In genomic region chr1:86567936-86568335, GRCh38 we compare ENCODE assay signal across 28 cellular contexts. TPM values are rescaled to one million over a fixed set of nuclear protein-coding genes. Genes with fewer than 3 reads are reported as not detected.
"Had no signal": no experiment of that assay in that cellular context is flagged by ENCODE, and none has a peak within 500 bp of the region (broad histone marks: within the 10 kb centered on the region; RNA-seq: fewer than 3 reads in every experiment).

No MANE protein-coding gene starts in this region.

- H3K4me1 ChIP-seq: gastrocnemius medialis, heart right ventricle, left ventricle myocardium inferior, lower lobe of right lung, parathyroid adenoma, prostate gland, right lobe of liver, spleen, tibial artery, upper lobe of left lung, vagina had no signal

- H3K9me3 Mint-ChIP-seq: dendritic cell treated with granulocyte-macrophage colony-stimulating factor and Interleukin-4, amounts not matched to agents 40 ng/mL and 50 ng/mL, for 4 days; effector memory CD8-positive, alpha-beta T cell; naive thymus-derived CD4-positive, alpha-beta T cell; nephron progenitor cell; stimulated activated memory B cell treated with anti-CD40 and anti-IgM and Interleukin-4, amounts not matched to agents 10 μg/mL and 1 μg/mL and 100 μg/mL, for 72 hours; stimulated activated naive CD8-positive, alpha-beta T cell treated with anti-CD3 and anti-CD28 coated beads, Interleukin-15, Interleukin-2, amounts not matched to agents 100 ng/mL and 50 ng/mL, for 24 hours had no signal

- H3K9ac ChIP-seq: parathyroid adenoma had no signal

- H3K27ac Mint-ChIP-seq: dendritic cell treated with granulocyte-macrophage colony-stimulating factor and Interleukin-4, amounts not matched to agents 40 ng/mL and 50 ng/mL, for 4 days; effector memory CD8-positive, alpha-beta T cell; naive thymus-derived CD4-positive, alpha-beta T cell; nephron progenitor cell; stimulated activated memory B cell treated with anti-CD40 and anti-IgM and Interleukin-4, amounts not matched to agents 10 μg/mL and 1 μg/mL and 100 μg/mL, for 72 hours; stimulated activated naive CD8-positive, alpha-beta T cell treated with anti-CD3 and anti-CD28 coated beads, Interleukin-15, Interleukin-2, amounts not matched to agents 100 ng/mL and 50 ng/mL, for 24 hours had no signal

- H3K4me1 Mint-ChIP-seq: naive thymus-derived CD4-positive, alpha-beta T cell; nephron progenitor cell; stimulated activated memory B cell treated with anti-CD40 and anti-IgM and Interleukin-4, amounts not matched to agents 10 μg/mL and 1 μg/mL and 100 μg/mL, for 72 hours had no signal

- H3K4me3 ChIP-seq: gastrocnemius medialis, heart right ventricle, left ventricle myocardium inferior, lower lobe of right lung, prostate gland, right lobe of liver, spleen, tibial artery, upper lobe of left lung, vagina had no signal

- FAIRE-seq: islet of Langerhans had no signal

- H3K27me3 Mint-ChIP-seq: dendritic cell treated with granulocyte-macrophage colony-stimulating factor and Interleukin-4, amounts not matched to agents 40 ng/mL and 50 ng/mL, for 4 days; stimulated activated memory B cell treated with anti-CD40 and anti-IgM and Interleukin-4, amounts not matched to agents 10 μg/mL and 1 μg/mL and 100 μg/mL, for 72 hours had no signal

- H3K4me3 Mint-ChIP-seq: dendritic cell treated with granulocyte-macrophage colony-stimulating factor and Interleukin-4, amounts not matched to agents 40 ng/mL and 50 ng/mL, for 4 days; effector memory CD8-positive, alpha-beta T cell; naive thymus-derived CD4-positive, alpha-beta T cell; nephron progenitor cell; stimulated activated memory B cell treated with anti-CD40 and anti-IgM and Interleukin-4, amounts not matched to agents 10 μg/mL and 1 μg/mL and 100 μg/mL, for 72 hours; stimulated activated naive CD8-positive, alpha-beta T cell treated with anti-CD3 and anti-CD28 coated beads, Interleukin-15, Interleukin-2, amounts not matched to agents 100 ng/mL and 50 ng/mL, for 24 hours had no signal

- H3K36me3 Mint-ChIP-seq: naive thymus-derived CD4-positive, alpha-beta T cell; stimulated activated memory B cell treated with anti-CD40 and anti-IgM and Interleukin-4, amounts not matched to agents 10 μg/mL and 1 μg/mL and 100 μg/mL, for 72 hours had no signal

- DNase-seq: effector memory CD8-positive, alpha-beta T cell; erythroblast; gastrocnemius medialis; heart right ventricle; hypothalamus; left ventricle myocardium inferior; lower lobe of right lung; mesendoderm; naive thymus-derived CD4-positive, alpha-beta T cell; nephron progenitor cell; retina; right lobe of liver; spleen; stimulated activated CD4-positive, alpha-beta T cell treated with anti-CD3 and anti-CD28 coated beads, Interleukin-15, amount 100 ng/mL, for 24 hours; stimulated activated CD4-positive, alpha-beta T cell treated with anti-CD3 and anti-CD28 coated beads, Interleukin-1b, Interleukin-23, amount 100 ng/mL, for 48 hours; stimulated activated CD4-positive, alpha-beta T cell treated with anti-CD3 and anti-CD28 coated beads, Interleukin-4, amount 100 ng/mL, for 24 hours; tibial artery; upper lobe of left lung had no signal

- H3K27me3 ChIP-seq: gastrocnemius medialis, right lobe of liver, tibial artery, upper lobe of left lung, vagina had no signal

- H3K27ac ChIP-seq: gastrocnemius medialis, heart right ventricle, left ventricle myocardium inferior, lower lobe of right lung, parathyroid adenoma, prostate gland, right lobe of liver, spleen, tibial artery, upper lobe of left lung, vagina had no signal

- H3K36me3 ChIP-seq: gastrocnemius medialis, heart right ventricle, left ventricle myocardium inferior, lower lobe of right lung, prostate gland, right lobe of liver, spleen, tibial artery, upper lobe of left lung, vagina had no signal

- H2AFZ ChIP-seq: parathyroid adenoma had no signal

- H3K79me2 ChIP-seq: parathyroid adenoma had no signal

- H3K9me3 ChIP-seq: gastrocnemius medialis, heart right ventricle, left ventricle myocardium inferior, lower lobe of right lung, prostate gland, right lobe of liver, spleen, tibial artery, upper lobe of left lung, vagina had no signal

RNA-seq across cellular contexts. Expression of gene CLCA4, which starts 21.1 kb away (rescaled TPM):
- total RNA-seq: fibroblast of lung; lower lobe of right lung; naive thymus-derived CD4-positive, alpha-beta T cell; omental fat pad; temporal lobe had no signal
- polyA plus RNA-seq: fibroblast of lung; naive thymus-derived CD4-positive, alpha-beta T cell had no signal
